ENCODE assay signal across 18 cellular contexts in genomic region chr5:1923766-1924165, GRCh38. TPM values are rescaled to one million over a fixed set of nuclear protein-coding genes. Genes with fewer than 3 reads are reported as not detected.
A peak's percentile ranks its signal among the peaks of the same experiment; 100 is the strongest.
DNase-seq lines count a peak whose midpoint lies in the region; TF ChIP-seq lines count a peak whose summit lies in the region.
"Had no signal": no experiment of that assay in that cellular context is flagged by ENCODE, and none has a peak within 500 bp of the region (broad histone marks: within the 10 kb centered on the region; RNA-seq: fewer than 3 reads in every experiment).

No MANE protein-coding gene starts in this region.

- TF ChIP-seq POLR2A in spleen (IDR thresholded peaks at IDR 0.05), result no peak

- WGBS in spleen, 5 donors, result 77 to 84% (median 82%) methylated on average over 16 of the region's 16 CpGs

- H3K4me1 ChIP-seq in spleen, result no peaks in the 10 kb centered on the region
- H3K4me1 ChIP-seq: Caco-2, HAP-1 had no signal

- H3K27ac ChIP-seq in spleen, result no peak overlapping the region

- intact Hi-C loops in spleen (cut with DNase I; ENCODE audit: low total_unique reads), result no loop called here

- DNase-seq in islet precursor cell (peak; percentile 31), mesenteric fat pad (ENCODE audit: low spot score) (peak; percentile 75), spleen (peak; percentile 46), NCI-H226 (no peak)
- DNase-seq in stimulated activated CD8-positive, alpha-beta memory T cell treated with anti-CD3 and anti-CD28 coated beads, Interleukin-4, amount 100 ng/mL, for 48 hours, result no peak
- no peak for DNase-seq in activated naive CD4-positive, alpha-beta T cell (lab: John Stamatoyannopoulos, UW)
- DNase-seq: C1 segment of cervical spinal cord; CD4-positive, CD25-positive, alpha-beta regulatory T cell; CD8-positive, alpha-beta T cell; DMS153; DND-41; GOT3; HFFc6 had no signal

- H3K36me3 ChIP-seq in spleen, result no peaks in the 10 kb centered on the region
- H3K36me3 ChIP-seq: HAP-1 had no signal

- peaks cover 2 to 66% (median 6%) of the 10 kb centered on the region in 7 donors for H3K27me3 ChIP-seq in spleen (replicated peaks in 1 of 7)

- no peak overlapping the region for H3K4me3 ChIP-seq in spleen
- H3K4me3 ChIP-seq: HAP-1 had no signal

- no peaks in the 10 kb centered on the region for H3K9me3 ChIP-seq in spleen
- H3K9me3 ChIP-seq: HAP-1 had no signal

- TF ChIP-seq CTCF in spleen (IDR thresholded peaks at IDR 0.05 in 8 of 11, conservative IDR thresholded peaks at IDR 0.05 in 3 of 11), result no peak

RNA-seq across cellular contexts. Expression of gene IRX4, which starts 41.0 kb away (rescaled TPM):
- not detected for total RNA-seq in mesenteric fat pad
- total RNA-seq in spleen, result not detected
- polyA plus RNA-seq in spleen, result under 1 TPM in 1 of 3 donors, not detected in 2; 0.05 TPM
- total RNA-seq: A172; A673; Caco-2; CD4-positive, CD25-positive, alpha-beta regulatory T cell; CD8-positive, alpha-beta T cell; HFFc6 had no signal
- polyA plus RNA-seq: BJ; CD4-positive, CD25-positive, alpha-beta regulatory T cell had no signal

Comparison
In these comparisons a context has a peak if more than half of its experiments do, and no peak if none do; other contexts are left out.
1. DNase-seq: peak in islet precursor cell (single experiment), mesenteric fat pad (single experiment) and spleen (single experiment); none in NCI-H226 (single experiment), stimulated activated CD8-positive, alpha-beta memory T cell treated with anti-CD3 and anti-CD28 coated beads, Interleukin-4, amount 100 ng/mL, for 48 hours (single experiment) and activated naive CD4-positive, alpha-beta T cell (0 of 4).